18 cellular contexts compared by ENCODE assay signal in genomic region chr3:15218689-15219088, GRCh38.
"Had no signal": no experiment of that assay in that cellular context is flagged by ENCODE, and none has a peak within 500 bp of the region (broad histone marks: within the 10 kb centered on the region; RNA-seq: fewer than 3 reads in every experiment).

No MANE protein-coding gene starts in this region.

- H3K9me3 Mint-ChIP-seq: activated CD4-positive, alpha-beta T cell treated with anti-CD3 and anti-CD28 coated beads, Interleukin-2, amount 10 ng/mL, durations not matched to agents 7 days and 5 days; activated CD8-positive, alpha-beta T cell treated with anti-CD3 and anti-CD28 coated beads for 36 hours; activated naive CD8-positive, alpha-beta T cell treated with anti-CD3 and anti-CD28 coated beads for 36 hours; endodermal cell; nephron progenitor cell had no signal

- H3K4me1 ChIP-seq: breast epithelium had no signal

- H3K27me3 ChIP-seq: breast epithelium, esophagus squamous epithelium, spleen, upper lobe of left lung had no signal

- DNase-seq: activated CD4-positive, alpha-beta T cell treated with anti-CD3 and anti-CD28 coated beads, Interleukin-2, amount 10 ng/mL, durations not matched to agents 7 days and 5 days; activated CD4-positive, CD25-positive, alpha-beta regulatory T cell treated with anti-CD3 and anti-CD28 coated beads, Interleukin-2, amount 50 U/mL, for 72 hours; activated CD8-positive, alpha-beta memory T cell treated with anti-CD3 and anti-CD28 coated beads, Interleukin-2, amount 10 ng/mL, durations not matched to agents 7 days and 5 days; activated CD8-positive, alpha-beta T cell treated with anti-CD3 and anti-CD28 coated beads for 36 hours; activated naive CD8-positive, alpha-beta T cell treated with anti-CD3 and anti-CD28 coated beads for 36 hours; cortex of kidney; endodermal cell; esophagus squamous epithelium; nephron progenitor cell; nucleus accumbens; spleen; stimulated activated CD4-positive, alpha-beta T cell treated with anti-CD3 and anti-CD28 coated beads, Interleukin-4, amount 100 ng/mL, for 1 hour; stimulated activated naive CD8-positive, alpha-beta T cell treated with anti-CD3 and anti-CD28 coated beads, Interleukin-15, Interleukin-2, amounts not matched to agents 100 U/mL and 50 U/mL, for 24 hours; T-helper 1 cell; upper lobe of left lung; WERI-Rb-1 had no signal

- H3K27ac ChIP-seq: breast epithelium, esophagus squamous epithelium, SK-N-MC, spleen, WERI-Rb-1 had no signal

- H3K4me1 Mint-ChIP-seq: activated CD8-positive, alpha-beta memory T cell treated with anti-CD3 and anti-CD28 coated beads, Interleukin-2, amount 10 ng/mL, durations not matched to agents 7 days and 5 days; endodermal cell; nephron progenitor cell had no signal

- H3K27me3 Mint-ChIP-seq: activated CD4-positive, alpha-beta T cell treated with anti-CD3 and anti-CD28 coated beads, Interleukin-2, amount 10 ng/mL, durations not matched to agents 7 days and 5 days; activated CD8-positive, alpha-beta memory T cell treated with anti-CD3 and anti-CD28 coated beads, Interleukin-2, amount 10 ng/mL, durations not matched to agents 7 days and 5 days; activated CD8-positive, alpha-beta T cell treated with anti-CD3 and anti-CD28 coated beads for 36 hours; activated naive CD8-positive, alpha-beta T cell treated with anti-CD3 and anti-CD28 coated beads for 36 hours had no signal

- H3K36me3 ChIP-seq: breast epithelium had no signal

- H3K4me3 ChIP-seq: breast epithelium, esophagus squamous epithelium, SK-N-MC, spleen, upper lobe of left lung had no signal

- H3K27ac Mint-ChIP-seq: activated CD4-positive, alpha-beta T cell treated with anti-CD3 and anti-CD28 coated beads, Interleukin-2, amount 10 ng/mL, durations not matched to agents 7 days and 5 days; activated CD8-positive, alpha-beta memory T cell treated with anti-CD3 and anti-CD28 coated beads, Interleukin-2, amount 10 ng/mL, durations not matched to agents 7 days and 5 days; activated CD8-positive, alpha-beta T cell treated with anti-CD3 and anti-CD28 coated beads for 36 hours; activated naive CD8-positive, alpha-beta T cell treated with anti-CD3 and anti-CD28 coated beads for 36 hours; endodermal cell; nephron progenitor cell had no signal

- H3K4me3 Mint-ChIP-seq: activated CD4-positive, alpha-beta T cell treated with anti-CD3 and anti-CD28 coated beads, Interleukin-2, amount 10 ng/mL, durations not matched to agents 7 days and 5 days; activated CD8-positive, alpha-beta memory T cell treated with anti-CD3 and anti-CD28 coated beads, Interleukin-2, amount 10 ng/mL, durations not matched to agents 7 days and 5 days; activated CD8-positive, alpha-beta T cell treated with anti-CD3 and anti-CD28 coated beads for 36 hours; activated naive CD8-positive, alpha-beta T cell treated with anti-CD3 and anti-CD28 coated beads for 36 hours; endodermal cell; nephron progenitor cell had no signal

- ATAC-seq: activated CD8-positive, alpha-beta memory T cell treated with anti-CD3 and anti-CD28 coated beads, Interleukin-2, amount 10 ng/mL, durations not matched to agents 7 days and 5 days; activated CD8-positive, alpha-beta T cell treated with anti-CD3 and anti-CD28 coated beads for 36 hours; stimulated activated naive CD8-positive, alpha-beta T cell treated with anti-CD3 and anti-CD28 coated beads, Interleukin-15, Interleukin-2, amounts not matched to agents 100 U/mL and 50 U/mL, for 24 hours had no signal

- H3K9me3 ChIP-seq: breast epithelium, esophagus squamous epithelium, spleen, upper lobe of left lung had no signal
